In the genomic region with DNA sequence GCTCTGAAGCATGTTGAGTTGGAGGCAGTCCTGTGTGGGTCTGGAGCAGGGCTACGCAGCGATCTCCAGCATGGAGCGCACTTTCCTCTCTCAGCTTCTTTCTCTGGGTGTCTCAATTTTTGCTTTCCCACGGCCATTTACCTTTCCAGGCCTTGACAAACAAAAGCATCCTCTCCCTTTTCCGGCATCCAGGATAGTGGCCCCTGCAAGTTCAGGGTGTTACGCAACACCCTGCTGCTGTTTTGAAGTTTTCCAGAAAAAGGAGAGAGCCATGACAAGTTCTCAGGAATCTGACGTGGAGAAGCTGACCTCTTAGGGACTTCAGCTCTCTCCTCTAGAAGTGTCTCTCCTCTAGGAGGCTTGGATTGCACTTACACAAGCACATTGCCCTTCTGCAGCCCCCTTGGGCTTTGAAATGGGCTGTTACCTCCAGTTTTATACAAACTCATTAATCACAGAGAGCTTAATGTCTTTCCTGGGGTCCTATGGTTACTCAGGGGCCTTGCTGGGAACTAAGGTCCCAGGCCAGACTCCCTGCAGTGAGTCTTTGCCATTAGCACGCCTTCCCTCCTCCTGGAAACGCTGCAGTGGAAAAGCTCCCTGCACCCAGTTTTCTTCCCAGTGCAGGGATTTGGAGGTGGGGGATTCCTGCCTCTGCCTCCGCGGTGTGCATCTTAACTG, we compare ENCODE assay signal across 20 cellular contexts.
A peak's percentile ranks its signal among the peaks of the same experiment; 100 is the strongest.
DNase-seq lines count a peak whose midpoint lies in the region; ATAC-seq, FAIRE-seq and TF ChIP-seq lines count a peak whose summit lies in the region.
"Had no signal": no experiment of that assay in that cellular context is flagged by ENCODE, and none has a peak within 500 bp of the region (broad histone marks: within the 10 kb centered on the region; RNA-seq: fewer than 3 reads in every experiment).

No MANE protein-coding gene starts in this region.

- FAIRE-seq in HepG2 (lab: Jason Lieb, UNC) (no peak), bronchial epithelial cell (lab: Jason Lieb, UNC) (peak; percentile 18)
- FAIRE-seq: GM12891 had no signal

- TF ChIP-seq EP300 in HepG2 (IDR thresholded peaks at IDR 0.05; ENCODE audit: low read depth in 2 of 2, low read length in 2 of 2) (no peak), HepG2 (CRISPR knock-in tag; IDR thresholded peaks at IDR 0.05; ENCODE audit: borderline replicate concordance) (no peak)

- H3K36me3 ChIP-seq in HepG2 (replicated peaks in 1 of 2; ENCODE audit: control insufficient read depth in 1 of 2, insufficient read depth in 2 of 2, low read length in 2 of 2), result no peaks in the 10 kb centered on the region
- no peaks in the 10 kb centered on the region for H3K36me3 ChIP-seq in right lobe of liver
- H3K36me3 ChIP-seq in bronchial epithelial cell (ENCODE audit: control insufficient read depth, insufficient read depth, low read length), result no peaks in the 10 kb centered on the region
- H3K36me3 ChIP-seq: BLaER1 had no signal

- H3K4me1 ChIP-seq in HepG2 (ENCODE audit: insufficient read depth, low read length) (peaks cover 20% of the 10 kb centered on the region), right lobe of liver (no peaks in the 10 kb centered on the region)
- H3K4me1 ChIP-seq: BLaER1 had no signal

- BruUV-seq in HepG2 (replicated peaks; lab: Mats Ljungman, UMichigan), result no TSS peak

- peak overlapping the region; percentile 92 for H3K27ac Mint-ChIP-seq in mesothelial cell of epicardium
- H3K27ac Mint-ChIP-seq: CD8-positive, alpha-beta memory T cell had no signal

- no peaks in the 10 kb centered on the region for H3K79me2 ChIP-seq in HepG2 (ENCODE audit: insufficient read depth, low read length)

- no peaks in the 10 kb centered on the region for H3K27me3 Mint-ChIP-seq in mesothelial cell of epicardium (ENCODE audit: low read depth)

- no peak overlapping the region for H3K9ac ChIP-seq in HepG2 (ENCODE audit: insufficient read depth, low read depth, low read length)
- H3K9ac ChIP-seq: BLaER1 had no signal

- peaks cover 68% of the 10 kb centered on the region for H3K4me1 Mint-ChIP-seq in mesothelial cell of epicardium
- H3K4me1 Mint-ChIP-seq: CD8-positive, alpha-beta memory T cell had no signal

- TF ChIP-seq CTCF in HepG2 (CRISPR knock-in tag; IDR thresholded peaks at IDR 0.05) (no peak), right lobe of liver (IDR thresholded peaks at IDR 0.05) (no peak), bronchial epithelial cell (IDR thresholded peaks at IDR 0.05; ENCODE audit: insufficient read depth, low read length, severe bottlenecking) (no peak), mesothelial cell of epicardium (IDR thresholded peaks at IDR 0.05; ENCODE audit: unreplicated experiment) (no peak)

- no peak overlapping the region for H3K4me2 ChIP-seq in HepG2 (ENCODE audit: low read depth, low read length)
- H3K4me2 ChIP-seq: BLaER1 had no signal

- intact Hi-C loops in HepG2 (cut with micrococcal nuclease; ENCODE audit: unreplicated experiment) (no loop called here), right lobe of liver (cut with DNase I) (no loop called here)

- no peak for TF ChIP-seq RAD21 in HepG2 (CRISPR knock-in tag; IDR thresholded peaks at IDR 0.05)

- H2AFZ ChIP-seq in HepG2 (ENCODE audit: low read length), result no peak overlapping the region

- no peaks in the 10 kb centered on the region for H3K9me3 Mint-ChIP-seq in mesothelial cell of epicardium
- H3K9me3 Mint-ChIP-seq: CD8-positive, alpha-beta memory T cell had no signal

- 54% methylated on average over 10 of the region's 11 CpGs for WGBS in HepG2 (ENCODE audit: low lambda C conversion rate)
- 41% methylated on average over 7 of the region's 11 CpGs for WGBS in right lobe of liver (ENCODE audit: insufficient coverage, low coverage, low lambda C conversion rate, missing lambda C conversion rate)

- H3K27ac ChIP-seq in HepG2 (ENCODE audit: extremely low read length, insufficient read depth, low read length), result no peak overlapping the region
- no peak overlapping the region for H3K27ac ChIP-seq in right lobe of liver
- H3K27ac ChIP-seq: BLaER1 had no signal

- peaks cover 14% of the 10 kb centered on the region for H3K36me3 Mint-ChIP-seq in mesothelial cell of epicardium
- H3K36me3 Mint-ChIP-seq: CD8-positive, alpha-beta memory T cell had no signal

- no peak for ATAC-seq in HepG2
- ATAC-seq in right lobe of liver, result no peak
- no peak for ATAC-seq in HG03097 (IDR thresholded peaks at IDR 0.05; ENCODE audit: low FRiP score, unreplicated experiment)
- ATAC-seq in GM21381 (IDR thresholded peaks at IDR 0.05; ENCODE audit: unreplicated experiment), result no peak
- ATAC-seq: Panc1 had no signal

- H3K9me3 ChIP-seq in HepG2 (ENCODE audit: low read length) (no peaks in the 10 kb centered on the region), right lobe of liver (no peaks in the 10 kb centered on the region)
- H3K9me3 ChIP-seq: BLaER1 had no signal

- no peak for DNase-seq in HepG2 (ENCODE audit: low spot score)
- DNase-seq in right lobe of liver, result no peak
- peak; percentile 32 for DNase-seq in bronchial epithelial cell (ENCODE audit: low read depth)
- no peak for DNase-seq in mesothelial cell of epicardium (ENCODE audit: low spot score in 2 of 2, unreplicated experiment in 2 of 2)
- no peak for DNase-seq in NCI-H1092 (lab: John Stamatoyannopoulos, UW)
- DNase-seq in activated CD4-positive, alpha-beta T cell treated with anti-CD3 and anti-CD28 coated beads for 4 hours, result no peak
- DNase-seq: 8988T; CD8-positive, alpha-beta memory T cell; GF-D8; GOT3; KG1; NCI-H1436 treated with DMSO at 0.1 percent for 48 hours; NCI-H2081; NCI-H510A; NCI-H82 had no signal

- TF ChIP-seq POLR2A in HepG2 (IDR thresholded peaks at IDR 0.05; ENCODE audit: insufficient read depth in 1 of 2, low read depth in 2 of 2, low read length in 2 of 2) (no peak), right lobe of liver (IDR thresholded peaks at IDR 0.05) (no peak)

- no peak overlapping the region for H3K4me3 Mint-ChIP-seq in mesothelial cell of epicardium
- H3K4me3 Mint-ChIP-seq: CD8-positive, alpha-beta memory T cell had no signal

- POLR2A ChIA-PET in HepG2 (lab: Yijun Ruan, JAX), result no interaction called here

- H3K27me3 ChIP-seq in HepG2 (ENCODE audit: control insufficient read depth in 1 of 2, insufficient read depth in 2 of 2, low read length in 2 of 2) (peaks cover 1 to 24% of the 10 kb centered on the region in 2 experiments; a peak in 4 of 5 replicates), right lobe of liver (no peaks in the 10 kb centered on the region), bronchial epithelial cell (ENCODE audit: control insufficient read depth, insufficient read depth, low read length) (no peaks in the 10 kb centered on the region)
- H3K27me3 ChIP-seq: BLaER1 had no signal

- in situ Hi-C loops in HepG2 (cut with HindIII; ENCODE audit: extremely low pct_ligation_motif_present, low pct_unique_long_range_greater_than_20kb), result no loop called here

- CTCF ChIA-PET in HepG2 (lab: Yijun Ruan, JAX; ENCODE audit: low intra/inter-chr PET ratio, low total read pairs), result no interaction called here

- no peaks in the 10 kb centered on the region for H4K20me1 ChIP-seq in HepG2 (ENCODE audit: insufficient read depth, low read length)
- H4K20me1 ChIP-seq: BLaER1 had no signal

- H3K4me3 ChIP-seq in HepG2 (replicated peaks in 1 of 3; ENCODE audit: insufficient read depth in 1 of 3, low read depth in 2 of 3, low read length in 3 of 3), result no peak overlapping the region
- H3K4me3 ChIP-seq in right lobe of liver, result no peak overlapping the region
- no peak overlapping the region for H3K4me3 ChIP-seq in bronchial epithelial cell (ENCODE audit: low read depth, low read length)
- H3K4me3 ChIP-seq: BLaER1 had no signal

TF ChIP-seq in HepG2, 621 proteins besides CTCF, POLR2A, EP300 and RAD21:
- TF ChIP-seq SOX6 (IDR thresholded peaks at IDR 0.05) (no peak), SOX6 (CRISPR knock-in tag; IDR thresholded peaks at IDR 0.05) (no peak), CEBPG (CRISPR knock-in tag; IDR thresholded peaks at IDR 0.05) (peak; percentile 78), NFRKB (IDR thresholded peaks at IDR 0.05) (no peak), ZBTB3 (CRISPR knock-in tag; IDR thresholded peaks at IDR 0.05; ENCODE audit: borderline replicate concordance, low read depth) (no peak), TCF7 (IDR thresholded peaks at IDR 0.05; ENCODE audit: low read depth) (no peak), BCL6 (CRISPR knock-in tag; IDR thresholded peaks at IDR 0.05) (peak; percentile 59; the same call in 1 of the 2 replicates), ZNF614 (CRISPR knock-in tag; IDR thresholded peaks at IDR 0.05; ENCODE audit: borderline replicate concordance) (no peak), CEBPB (IDR thresholded peaks at IDR 0.05; ENCODE audit: borderline replicate concordance, low read depth, low read length) (peak; percentile 94)
- TF ChIP-seq, protein P1, sequence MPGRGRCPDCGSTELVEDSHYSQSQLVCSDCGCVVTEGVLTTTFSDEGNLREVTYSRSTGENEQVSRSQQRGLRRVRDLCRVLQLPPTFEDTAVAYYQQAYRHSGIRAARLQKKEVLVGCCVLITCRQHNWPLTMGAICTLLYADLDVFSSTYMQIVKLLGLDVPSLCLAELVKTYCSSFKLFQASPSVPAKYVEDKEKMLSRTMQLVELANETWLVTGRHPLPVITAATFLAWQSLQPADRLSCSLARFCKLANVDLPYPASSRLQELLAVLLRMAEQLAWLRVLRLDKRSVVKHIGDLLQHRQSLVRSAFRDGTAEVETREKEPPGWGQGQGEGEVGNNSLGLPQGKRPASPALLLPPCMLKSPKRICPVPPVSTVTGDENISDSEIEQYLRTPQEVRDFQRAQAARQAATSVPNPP (CRISPR knock-in tag; IDR thresholded peaks at IDR 0.05), result no peak
- TF ChIP-seq, protein P2, sequence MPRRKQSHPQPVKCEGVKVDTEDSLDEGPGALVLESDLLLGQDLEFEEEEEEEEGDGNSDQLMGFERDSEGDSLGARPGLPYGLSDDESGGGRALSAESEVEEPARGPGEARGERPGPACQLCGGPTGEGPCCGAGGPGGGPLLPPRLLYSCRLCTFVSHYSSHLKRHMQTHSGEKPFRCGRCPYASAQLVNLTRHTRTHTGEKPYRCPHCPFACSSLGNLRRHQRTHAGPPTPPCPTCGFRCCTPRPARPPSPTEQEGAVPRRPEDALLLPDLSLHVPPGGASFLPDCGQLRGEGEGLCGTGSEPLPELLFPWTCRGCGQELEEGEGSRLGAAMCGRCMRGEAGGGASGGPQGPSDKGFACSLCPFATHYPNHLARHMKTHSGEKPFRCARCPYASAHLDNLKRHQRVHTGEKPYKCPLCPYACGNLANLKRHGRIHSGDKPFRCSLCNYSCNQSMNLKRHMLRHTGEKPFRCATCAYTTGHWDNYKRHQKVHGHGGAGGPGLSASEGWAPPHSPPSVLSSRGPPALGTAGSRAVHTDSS (CRISPR knock-in tag; conservative IDR thresholded peaks at IDR 0.05), result no peak
